ENCODE assay signal across 23 cellular contexts in genomic region chr5:176650354-176650884, GRCh38. TPM values are rescaled to one million over a fixed set of nuclear protein-coding genes. Genes with fewer than 3 reads are reported as not detected.
A peak's percentile ranks its signal among the peaks of the same experiment; 100 is the strongest.
DNase-seq lines count a peak whose midpoint lies in the region; ATAC-seq and TF ChIP-seq lines count a peak whose summit lies in the region.
"Had no signal": no experiment of that assay in that cellular context is flagged by ENCODE, and none has a peak within 500 bp of the region (broad histone marks: within the 10 kb centered on the region; RNA-seq: fewer than 3 reads in every experiment).

No MANE protein-coding gene starts in this region.

- POLR2A ChIA-PET in CD4-positive, alpha-beta T cell (lab: Charles Lee), result no interaction called here

- no peaks in the 10 kb centered on the region for H3K9me3 Mint-ChIP-seq in CD4-positive, alpha-beta T cell
- no peaks in the 10 kb centered on the region for H3K9me3 Mint-ChIP-seq in central memory CD8-positive, alpha-beta T cell
- H3K9me3 Mint-ChIP-seq in natural killer cell, result no peaks in the 10 kb centered on the region
- H3K9me3 Mint-ChIP-seq: activated CD4-positive, alpha-beta memory T cell treated with anti-CD3 and anti-CD28 coated beads for 36 hours; activated T-helper 1 cell treated with anti-CD3 and anti-CD28 coated beads, Interleukin-12 subunit alpha, Interleukin-12 subunit beta, Interleukin-2, Interleukin-4 antibody, amounts not matched to agents 30 ng/mL and 10 ng/mL and 1 ng/mL, durations not matched to agents 14 hours and 24 hours and 36 hours; naive B cell; type B pancreatic cell had no signal

- H3K27me3 ChIP-seq in CD4-positive, alpha-beta T cell (ENCODE audit: control insufficient read depth, insufficient read depth, low read length), result no peaks in the 10 kb centered on the region
- no peaks in the 10 kb centered on the region for H3K27me3 ChIP-seq in MG63
- H3K27me3 ChIP-seq: adrenal gland, BE2C, dorsolateral prefrontal cortex, esophagus squamous epithelium had no signal

- ATAC-seq in CD4-positive, alpha-beta T cell (ENCODE audit: poor library complexity), result no peak
- ATAC-seq in central memory CD8-positive, alpha-beta T cell (replicated peaks; ENCODE audit: extremely low read depth, poor library complexity, severe bottlenecking), result no peak
- ATAC-seq in natural killer cell (no peak), GM19467 (IDR thresholded peaks at IDR 0.05; ENCODE audit: unreplicated experiment) (no peak), GM18520 (IDR thresholded peaks at IDR 0.05; ENCODE audit: unreplicated experiment) (no peak)
- ATAC-seq: stimulated activated naive CD8-positive, alpha-beta T cell treated with anti-CD3 and anti-CD28 coated beads, Interleukin-15, Interleukin-2, amounts not matched to agents 100 U/mL and 50 U/mL, for 24 hours had no signal

- H3K27ac Mint-ChIP-seq in CD4-positive, alpha-beta T cell, result peak overlapping the region; percentile 68
- peak overlapping the region; percentile 41 for H3K27ac Mint-ChIP-seq in central memory CD8-positive, alpha-beta T cell (ENCODE audit: low read depth)
- H3K27ac Mint-ChIP-seq in natural killer cell, result peak overlapping the region in 1 of 2 donors; percentile 78
- H3K27ac Mint-ChIP-seq: activated CD4-positive, alpha-beta memory T cell treated with anti-CD3 and anti-CD28 coated beads for 36 hours; activated T-helper 1 cell treated with anti-CD3 and anti-CD28 coated beads, Interleukin-12 subunit alpha, Interleukin-12 subunit beta, Interleukin-2, Interleukin-4 antibody, amounts not matched to agents 30 ng/mL and 10 ng/mL and 1 ng/mL, durations not matched to agents 14 hours and 24 hours and 36 hours had no signal

- no peaks in the 10 kb centered on the region for H3K27me3 Mint-ChIP-seq in CD4-positive, alpha-beta T cell
- no peaks in the 10 kb centered on the region for H3K27me3 Mint-ChIP-seq in central memory CD8-positive, alpha-beta T cell
- no peaks in the 10 kb centered on the region for H3K27me3 Mint-ChIP-seq in natural killer cell (ENCODE audit: low read depth in 2 of 2)
- H3K27me3 Mint-ChIP-seq: activated CD4-positive, alpha-beta memory T cell treated with anti-CD3 and anti-CD28 coated beads for 36 hours; naive B cell; type B pancreatic cell had no signal

- H3K9me3 ChIP-seq in CD4-positive, alpha-beta T cell (ENCODE audit: control insufficient read depth, low read length), result no peaks in the 10 kb centered on the region
- H3K9me3 ChIP-seq in MG63, result no peaks in the 10 kb centered on the region
- H3K9me3 ChIP-seq: adrenal gland, BE2C, esophagus squamous epithelium had no signal

- H3K36me3 ChIP-seq in MG63, result peaks cover 28% of the 10 kb centered on the region
- H3K36me3 ChIP-seq: BE2C had no signal

- no peak overlapping the region for H3K27ac ChIP-seq in CD4-positive, alpha-beta T cell (ENCODE audit: low read depth, low read length)
- H3K27ac ChIP-seq: esophagus squamous epithelium had no signal

- intact Hi-C loops in CD4-positive, alpha-beta T cell (cut with DNase I, micrococcal nuclease), result no loop called here
- intact Hi-C loops in natural killer cell (cut with micrococcal nuclease), result no loop called here

- H3K4me3 ChIP-seq in MG63, result no peak overlapping the region
- H3K4me3 ChIP-seq: adrenal gland, dorsolateral prefrontal cortex, esophagus squamous epithelium had no signal

- TF ChIP-seq CTCF in CD4-positive, alpha-beta T cell (IDR thresholded peaks at IDR 0.05), result no peak
- TF ChIP-seq CTCF in natural killer cell (IDR thresholded peaks at IDR 0.05), result no peak

- peaks cover 68% of the 10 kb centered on the region for H3K4me1 Mint-ChIP-seq in CD4-positive, alpha-beta T cell (ENCODE audit: low read depth)
- H3K4me1 Mint-ChIP-seq in central memory CD8-positive, alpha-beta T cell, result peaks cover 62% of the 10 kb centered on the region
- peaks cover 44 to 75% of the 10 kb centered on the region in 2 donors for H3K4me1 Mint-ChIP-seq in natural killer cell

- H3K4me3 Mint-ChIP-seq in CD4-positive, alpha-beta T cell, result no peak overlapping the region
- no peak overlapping the region for H3K4me3 Mint-ChIP-seq in central memory CD8-positive, alpha-beta T cell
- peak overlapping the region; percentile 32 for H3K4me3 Mint-ChIP-seq in natural killer cell
- H3K4me3 Mint-ChIP-seq: activated CD4-positive, alpha-beta memory T cell treated with anti-CD3 and anti-CD28 coated beads for 36 hours; type B pancreatic cell had no signal

- CTCF ChIA-PET in CD4-positive, alpha-beta T cell (lab: Charles Lee), result interaction anchor here (4.3 kb wide), 1 partner anchor 9 kb away, joined by 43 read pairs; no protein-coding TSS in a partner anchor

- DNase-seq in CD4-positive, alpha-beta T cell, result no peak
- peak; percentile 27 for DNase-seq in EH (ENCODE audit: low read depth)
- DNase-seq in central memory CD8-positive, alpha-beta T cell (ENCODE audit: low spot score in 2 of 2), result no peak
- no peak for DNase-seq in natural killer cell
- no peak for DNase-seq in stimulated activated CD4-positive, alpha-beta T cell treated with anti-CD3 and anti-CD28 coated beads, Interleukin-15, amount 100 ng/mL, for 24 hours
- DNase-seq in MG63, result no peak
- DNase-seq: activated CD4-positive, alpha-beta memory T cell treated with anti-CD3 and anti-CD28 coated beads for 36 hours; adrenal gland; BE2C; esophagus squamous epithelium; islet precursor cell; naive B cell; NCI-H1694 treated with DMSO at 0.1 percent for 48 hours; NCI-H774; stimulated activated naive CD8-positive, alpha-beta T cell treated with anti-CD3 and anti-CD28 coated beads, Interleukin-15, Interleukin-2, amounts not matched to agents 100 U/mL and 50 U/mL, for 24 hours had no signal

- H3K36me3 Mint-ChIP-seq in CD4-positive, alpha-beta T cell (ENCODE audit: low read depth), result peaks cover 13% of the 10 kb centered on the region
- H3K36me3 Mint-ChIP-seq in central memory CD8-positive, alpha-beta T cell (ENCODE audit: insufficient read depth), result peaks cover 7% of the 10 kb centered on the region
- H3K36me3 Mint-ChIP-seq in natural killer cell, result no peaks in the 10 kb centered on the region

RNA-seq across cellular contexts. Expression of gene TSPAN17, which starts 3.1 kb away (rescaled TPM):
- 1 to 10 TPM; 7.8 to 7.9 TPM for total RNA-seq in CD4-positive, alpha-beta T cell
- total RNA-seq in natural killer cell, result 10 to 100 TPM; 24.1 to 29.4 (median 24.6) TPM
- total RNA-seq in MG63 (2014; rRNA removed; shearing (Covaris generic); ENCODE audit: low replicate concordance), result 117 and 120 TPM in 2 replicates

RNA-seq across cellular contexts. Expression of gene EIF4E1B, which starts 19.9 kb away (rescaled TPM):
- not detected for total RNA-seq in CD4-positive, alpha-beta T cell
- total RNA-seq in natural killer cell, result not detected
- not detected in 2 replicates for total RNA-seq in MG63 (2014; rRNA removed; shearing (Covaris generic); ENCODE audit: low replicate concordance)
- total RNA-seq: activated CD4-positive, alpha-beta memory T cell treated with anti-CD3 and anti-CD28 coated beads for 36 hours; activated T-helper 1 cell treated with anti-CD3 and anti-CD28 coated beads, Interleukin-12 subunit alpha, Interleukin-12 subunit beta, Interleukin-2, Interleukin-4 antibody, amounts not matched to agents 30 ng/mL and 10 ng/mL and 1 ng/mL, durations not matched to agents 14 hours and 24 hours and 36 hours; esophagus squamous epithelium; lung microvascular endothelial cell; MCF 10A; renal cortical epithelial cell had no signal

RNA-seq across cellular contexts. Expression of gene SNCB, which starts 20.1 kb away (rescaled TPM):
- not detected for total RNA-seq in CD4-positive, alpha-beta T cell
- total RNA-seq in natural killer cell, result not detected
- not detected in 2 replicates for total RNA-seq in MG63 (2014; rRNA removed; shearing (Covaris generic); ENCODE audit: low replicate concordance)
- total RNA-seq: activated T-helper 1 cell treated with anti-CD3 and anti-CD28 coated beads, Interleukin-12 subunit alpha, Interleukin-12 subunit beta, Interleukin-2, Interleukin-4 antibody, amounts not matched to agents 30 ng/mL and 10 ng/mL and 1 ng/mL, durations not matched to agents 14 hours and 24 hours and 36 hours; esophagus squamous epithelium; MCF 10A; renal cortical epithelial cell had no signal

RNA-seq across cellular contexts. Expression of gene GPRIN1, which starts 40.5 kb away (rescaled TPM):
- total RNA-seq in CD4-positive, alpha-beta T cell, result under 1 TPM; 0.22 to 0.36 TPM
- 1 to 10 TPM in 2 of 3 donors, under 1 TPM in 1; 0.92 to 1.5 (median 1.3) TPM for total RNA-seq in natural killer cell
- total RNA-seq in MG63 (2014; rRNA removed; shearing (Covaris generic); ENCODE audit: low replicate concordance), result 21.0 and 32.2 TPM in 2 replicates
